In genomic region chr4:2468464-2469191, GRCh38 we compare ENCODE assay signal across 8 cellular contexts. TPM values are rescaled to one million over a fixed set of nuclear protein-coding genes. Genes with fewer than 3 reads are reported as not detected.
DNase-seq lines count a peak whose midpoint lies in the region; TF ChIP-seq lines count a peak whose summit lies in the region.

Gene RNF4 (plus strand): TSS chr4:2469106. CDS start chr4:2490494, 21,388 bp downstream.

- peaks cover 5% of the 10 kb centered on the region; the same call in 1 of the 2 replicates for H3K4me1 ChIP-seq in ES-I3 (ENCODE audit: insufficient read depth, low read length)
- peaks cover 7% of the 10 kb centered on the region for H3K4me1 ChIP-seq in HAP-1
- peaks cover 6% of the 10 kb centered on the region; the same call in 1 of the 2 replicates for H3K4me1 ChIP-seq in MM.1S (ENCODE audit: low read length)
- H3K4me1 ChIP-seq in stomach smooth muscle (ENCODE audit: control insufficient read depth, insufficient read depth, low read length): peaks cover 17% of the 10 kb centered on the region

- peak within 1 kb of the TSS; percentile 97 for H3K4me2 ChIP-seq in MM.1S (ENCODE audit: low read depth, low read length)

- DNase-seq in HAP-1 (ENCODE audit: low spot score in 2 of 2): peak; percentile 97 to 99
- DNase-seq in MM.1S: peak; percentile 98
- DNase-seq in SIG-M5 (lab: John Stamatoyannopoulos, UW): peak; percentile 91
- DNase-seq in activated gamma-delta T cell (lab: John Stamatoyannopoulos, UW): peak; percentile 82
- DNase-seq in fibroblast of villous mesenchyme (ENCODE audit: low read depth): peak; percentile 98
- peak; percentile 83 for DNase-seq in neural crest cell (ENCODE audit: low read depth, low spot score)

- H3K4me3 Mint-ChIP-seq in neural crest cell: peak within 1 kb of the TSS; percentile 100

- H3K36me3 Mint-ChIP-seq in neural crest cell (ENCODE audit: low read depth): peaks cover 18% of the 10 kb centered on the region

- no peaks in the 10 kb centered on the region for H3K9me3 Mint-ChIP-seq in neural crest cell

- H3K27me3 Mint-ChIP-seq in neural crest cell (ENCODE audit: low read depth): no peaks in the 10 kb centered on the region

- H3K9ac ChIP-seq in ES-I3 (ENCODE audit: low read depth, low read length) (peak within 1 kb of the TSS; percentile 85), MM.1S (ENCODE audit: low read length) (peak within 1 kb of the TSS; percentile 98), stomach smooth muscle (ENCODE audit: low read length in 2 of 2) (peak within 1 kb of the TSS; percentile 90 to 96)

- H2AFZ ChIP-seq in MM.1S (ENCODE audit: low read length): peak within 1 kb of the TSS; percentile 95

- H3F3A ChIP-seq in MM.1S (ENCODE audit: insufficient read depth, low read length): peaks cover 11% of the 10 kb centered on the region; the same call in 1 of the 2 replicates

- H3K27ac Mint-ChIP-seq in neural crest cell (ENCODE audit: unreplicated experiment): peak within 1 kb of the TSS; percentile 99

- no peaks in the 10 kb centered on the region for H3K9me3 ChIP-seq in ES-I3 (ENCODE audit: control insufficient read depth, insufficient read depth, low read length)
- H3K9me3 ChIP-seq in HAP-1: peaks cover 10% of the 10 kb centered on the region; the same call in 1 of the 2 replicates
- no peaks in the 10 kb centered on the region for H3K9me3 ChIP-seq in MM.1S (replicated peaks; ENCODE audit: insufficient read depth, low read length)
- H3K9me3 ChIP-seq in stomach smooth muscle (ENCODE audit: control insufficient read depth in 2 of 2, low read length in 2 of 2): no peaks in the 10 kb centered on the region

- H3K4me3 ChIP-seq in HAP-1 (peak within 1 kb of the TSS; percentile 96), MM.1S (ENCODE audit: low read length) (peak within 1 kb of the TSS; percentile 99), fibroblast of villous mesenchyme (ENCODE audit: low read depth, low read length) (peak within 1 kb of the TSS; percentile 97), stomach smooth muscle (ENCODE audit: low read length in 2 of 2) (peak within 1 kb of the TSS; percentile 80 to 96)

- in situ Hi-C loops in HAP-1 (cut with MboI; ENCODE audit: low sequenced_read_pairs): no loop called here

- H4K20me1 ChIP-seq in MM.1S (ENCODE audit: insufficient read depth, low read length): peaks cover 32% of the 10 kb centered on the region

- H3K79me2 ChIP-seq in MM.1S (ENCODE audit: low read length): peaks cover 63% of the 10 kb centered on the region

- no peaks in the 10 kb centered on the region for H3K9me2 ChIP-seq in MM.1S (replicated peaks; ENCODE audit: insufficient read depth, low read length)

- no peak for TF ChIP-seq CTCF in MM.1S (IDR thresholded peaks at IDR 0.05; ENCODE audit: low read length)
- no peak for TF ChIP-seq CTCF in fibroblast of villous mesenchyme (IDR thresholded peaks at IDR 0.05; ENCODE audit: insufficient read depth, low read depth, low read length)
- TF ChIP-seq CTCF in neural crest cell (conservative IDR thresholded peaks at IDR 0.05): no peak

- H3K36me3 ChIP-seq in ES-I3 (ENCODE audit: insufficient read depth, low read length) (peaks cover 13% of the 10 kb centered on the region), HAP-1 (replicated peaks) (peaks cover 39% of the 10 kb centered on the region), MM.1S (replicated peaks; ENCODE audit: insufficient read depth, low read length) (peaks cover 14% of the 10 kb centered on the region), stomach smooth muscle (ENCODE audit: control insufficient read depth in 2 of 2, insufficient read depth in 2 of 2, low read length in 2 of 2) (peaks cover 9 to 10% of the 10 kb centered on the region in 2 donors)

- H3K27me3 ChIP-seq in HAP-1 (ENCODE audit: low read depth): no peaks in the 10 kb centered on the region
- H3K27me3 ChIP-seq in MM.1S (replicated peaks; ENCODE audit: insufficient read depth, low read length): no peaks in the 10 kb centered on the region
- no peaks in the 10 kb centered on the region for H3K27me3 ChIP-seq in stomach smooth muscle (ENCODE audit: control insufficient read depth in 1 of 2, insufficient read depth in 2 of 2, low read length in 2 of 2)

- H3K27ac ChIP-seq in MM.1S (ENCODE audit: low read length) (peak within 1 kb of the TSS; percentile 93), stomach smooth muscle (ENCODE audit: low read length) (peak within 1 kb of the TSS; percentile 87)

- H3K4me1 Mint-ChIP-seq in neural crest cell: peaks cover 46% of the 10 kb centered on the region

RNA-seq across cellular contexts. Expression of gene RNF4, which starts in this region (rescaled TPM):
- total RNA-seq in fibroblast of villous mesenchyme (63.9 and 64.7 TPM in 2 replicates), neural crest cell (74.2 and 76.4 TPM in 2 replicates)

Comparison
In these comparisons a context has a peak if more than half of its experiments do, and no peak if none do; other contexts are left out.
1. Peak in every context shown above with its lines: DNase-seq, H3K4me3 ChIP-seq and H3K27ac ChIP-seq.